Comparison of ENCODE assay signal across 11 cellular contexts in the genomic region with DNA sequence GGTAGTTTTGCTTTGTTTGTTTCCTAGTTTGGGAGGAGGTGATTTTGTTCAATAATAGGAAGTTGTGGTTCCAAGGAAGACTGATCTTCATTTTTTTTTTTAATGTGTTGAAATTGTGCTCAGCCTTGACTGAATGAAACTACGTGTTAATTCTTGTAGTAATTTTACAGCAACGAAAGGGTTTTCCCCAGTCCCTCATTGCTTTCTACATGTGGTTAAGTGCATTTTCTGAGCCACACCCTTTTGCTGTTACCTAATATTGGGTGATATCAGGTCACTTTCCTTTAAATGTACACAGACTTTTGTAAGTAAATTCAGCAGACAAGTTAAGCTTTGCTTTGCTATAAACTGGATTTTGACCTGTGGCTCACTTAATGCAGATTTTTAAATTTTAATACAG.
DNase-seq lines count a peak whose midpoint lies in the region; ATAC-seq and TF ChIP-seq lines count a peak whose summit lies in the region.
"Had no signal": no experiment of that assay in that cellular context is flagged by ENCODE, and none has a peak within 500 bp of the region (broad histone marks: within the 10 kb centered on the region; RNA-seq: fewer than 3 reads in every experiment).

No MANE protein-coding gene starts in this region.

- H3K27ac Mint-ChIP-seq in activated B cell treated with CpG ODN at 0.5 μM for 24 hours: no peak overlapping the region
- H3K27ac Mint-ChIP-seq: nephron had no signal

- no peaks in the 10 kb centered on the region for H3K27me3 ChIP-seq in effector memory CD4-positive, alpha-beta T cell (replicated peaks; ENCODE audit: control insufficient read depth, insufficient read depth, low read length, poor library complexity, severe bottlenecking)

- peaks cover 2% of the 10 kb centered on the region for H3K36me3 Mint-ChIP-seq in activated B cell treated with CpG ODN at 0.5 μM for 24 hours (ENCODE audit: low read depth)

- H3K4me3 ChIP-seq in GM12865 (ENCODE audit: low read depth, low read length): no peak overlapping the region
- no peak overlapping the region for H3K4me3 ChIP-seq in effector memory CD4-positive, alpha-beta T cell (ENCODE audit: insufficient read depth, low read depth, low read length, poor library complexity, severe bottlenecking)

- intact Hi-C loops in activated B cell treated with CpG ODN at 0.5 μM for 24 hours (cut with micrococcal nuclease): no loop called here

- no peaks in the 10 kb centered on the region for H3K36me3 ChIP-seq in effector memory CD4-positive, alpha-beta T cell (ENCODE audit: control insufficient read depth, insufficient read depth, low read length)

- no peaks in the 10 kb centered on the region for H3K9me3 ChIP-seq in effector memory CD4-positive, alpha-beta T cell (ENCODE audit: control insufficient read depth, low read length)

- H3K27ac ChIP-seq in effector memory CD4-positive, alpha-beta T cell (ENCODE audit: insufficient read depth, low read length, poor library complexity, severe bottlenecking): no peak overlapping the region
- H3K27ac ChIP-seq in substantia nigra (ENCODE audit: low read depth, low read length, poor library complexity, severe bottlenecking): no peak overlapping the region

- no peaks in the 10 kb centered on the region for H3K4me1 ChIP-seq in effector memory CD4-positive, alpha-beta T cell (ENCODE audit: control insufficient read depth, insufficient read depth, low read length, poor library complexity, severe bottlenecking)

- peaks cover 24% of the 10 kb centered on the region for H3K4me1 Mint-ChIP-seq in activated B cell treated with CpG ODN at 0.5 μM for 24 hours
- H3K4me1 Mint-ChIP-seq: nephron had no signal

- H3K27me3 Mint-ChIP-seq in activated B cell treated with CpG ODN at 0.5 μM for 24 hours: no peaks in the 10 kb centered on the region

- no peak overlapping the region for H3K4me3 Mint-ChIP-seq in activated B cell treated with CpG ODN at 0.5 μM for 24 hours
- H3K4me3 Mint-ChIP-seq: nephron had no signal

- ATAC-seq in GM21381 (IDR thresholded peaks at IDR 0.05; ENCODE audit: unreplicated experiment) (peak; percentile 67), HG03280 (IDR thresholded peaks at IDR 0.05; ENCODE audit: unreplicated experiment) (peak; percentile 61), activated B cell treated with CpG ODN at 0.5 μM for 24 hours (ENCODE audit: low read depth) (peak; percentile 25)
- ATAC-seq: HCT116 had no signal

- TF ChIP-seq CTCF in GM12865 (IDR thresholded peaks at IDR 0.05; ENCODE audit: insufficient read depth, low read depth, low read length, missing control alignments) (no peak), activated B cell treated with CpG ODN at 0.5 μM for 24 hours (IDR thresholded peaks at IDR 0.05) (no peak)

- DNase-seq in GM12865 (ENCODE audit: low read depth) (peak; percentile 74), activated B cell treated with CpG ODN at 0.5 μM for 24 hours (no peak), NCI-H2081 (lab: John Stamatoyannopoulos, UW) (no peak), DMS 273 (lab: John Stamatoyannopoulos, UW; ENCODE audit: unreplicated experiment) (no peak), substantia nigra (lab: John Stamatoyannopoulos, UW) (no peak)
- DNase-seq in effector memory CD4-positive, alpha-beta T cell: no peak
- DNase-seq: NCI-H526 treated with DMSO at 0.1 percent for 48 hours had no signal

- CTCF ChIA-PET in activated B cell treated with CpG ODN at 0.5 μM for 24 hours (lab: Charles Lee): no interaction called here

- POLR2A ChIA-PET in activated B cell treated with CpG ODN at 0.5 μM for 24 hours (lab: Charles Lee): interaction anchor here (0.7 kb wide), 1 partner anchor 726 kb away, joined by 3 read pairs; no protein-coding TSS in a partner anchor

- H3K9me3 Mint-ChIP-seq in activated B cell treated with CpG ODN at 0.5 μM for 24 hours: no peaks in the 10 kb centered on the region
